26 cellular contexts compared by ENCODE assay signal in genomic region chr7:64654796-64655548, GRCh38.
"Had no signal": no experiment of that assay in that cellular context is flagged by ENCODE, and none has a peak within 500 bp of the region (broad histone marks: within the 10 kb centered on the region; RNA-seq: fewer than 3 reads in every experiment).

No MANE protein-coding gene starts in this region.

- ATAC-seq: activated CD8-positive, alpha-beta T cell treated with anti-CD3 and anti-CD28 coated beads, Interleukin-2, amount 10 ng/mL, durations not matched to agents 7 days and 5 days; activated naive CD4-positive, alpha-beta T cell treated with anti-CD3 and anti-CD28 coated beads, Interleukin-2, amount 50 U/mL, for 72 hours; body of pancreas; PC-3 had no signal

- H3K27me3 ChIP-seq: adrenal gland, body of pancreas, Peyer's patch had no signal

- H3K9me3 ChIP-seq: adrenal gland, body of pancreas, Peyer's patch had no signal

- H3K4me3 ChIP-seq: adrenal gland, body of pancreas, Peyer's patch had no signal

- H3K27ac ChIP-seq: adrenal gland, body of pancreas, Peyer's patch had no signal

- H3K4me1 ChIP-seq: adrenal gland, body of pancreas, Peyer's patch had no signal

- DNase-seq: activated CD4-positive, alpha-beta T cell treated with anti-CD3 and anti-CD28 coated beads, Interleukin-2, amount 10 ng/mL, durations not matched to agents 24 days and 14 days; activated CD4-positive, alpha-beta T cell treated with anti-CD3 and anti-CD28 coated beads, Interleukin-2, amount 50 U/mL, for 4 hours; activated CD8-positive, alpha-beta T cell treated with anti-CD3 and anti-CD28 coated beads, Interleukin-2, amount 10 ng/mL, durations not matched to agents 7 days and 5 days; activated gamma-delta T cell treated with Interleukin-2 at 50 U/mL for 16 hours; activated naive CD4-positive, alpha-beta T cell treated with anti-CD3 and anti-CD28 coated beads for 36 hours; activated T-cell treated with anti-CD3 and anti-CD28 coated beads, Interleukin-2, amount 50 U/mL, for 24 hours; body of pancreas; caudate nucleus; KG1; MM.1S; MV-4-11; NCI-H1092; NCI-H1436 treated with DMSO at 0.1 percent for 48 hours; NCI-H1694 treated with DMSO at 0.1 percent for 48 hours; NCI-H2029; NCI-H510A; NCI-H526; NCI-H748 treated with DMSO at 0.1 percent for 48 hours; NK-92 treated with Interleukin-12 subunit alpha and Interleukin-12 subunit beta, amount 100 ng/mL, for 24 hours; PC-3; Peyer's patch; RPMI8226; SIG-M5; T1000 had no signal

- H3K36me3 ChIP-seq: adrenal gland, Peyer's patch had no signal
